In the genomic region with DNA sequence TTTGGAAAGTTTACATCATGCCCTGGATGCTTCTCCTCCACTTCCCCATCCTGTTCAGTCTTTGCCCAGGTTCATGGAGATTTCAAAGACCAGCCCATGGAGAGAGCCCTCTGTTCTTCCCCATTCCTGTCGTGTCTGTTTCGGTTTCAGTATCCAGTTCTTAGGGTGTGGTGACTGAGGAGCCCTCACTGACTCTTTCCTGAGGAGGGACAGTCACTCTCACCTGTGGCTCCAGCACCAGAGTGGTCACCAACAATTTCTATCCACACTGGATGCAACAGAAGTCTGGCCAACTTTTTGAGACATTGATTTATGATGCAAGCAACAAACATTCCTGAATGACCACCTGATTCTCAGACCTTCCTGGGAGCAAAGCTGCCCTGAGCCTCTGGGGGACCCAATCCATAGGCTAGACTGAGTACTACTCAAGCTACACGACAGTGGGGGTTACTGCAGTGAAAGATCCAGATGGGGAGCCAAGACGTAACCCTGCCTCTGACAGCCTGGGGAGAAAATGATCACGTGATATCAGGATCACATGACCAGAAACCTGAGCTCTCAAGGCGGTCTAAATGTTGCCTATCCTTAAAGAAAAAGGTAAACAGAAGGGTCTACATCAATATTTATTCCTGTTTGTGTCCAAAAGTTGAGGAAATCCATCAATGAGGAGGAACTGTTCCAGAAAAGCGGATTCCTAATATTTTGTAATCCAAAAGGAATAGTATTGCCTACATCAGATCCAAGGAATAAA, we compare ENCODE assay signal across 1 cellular context.
TF ChIP-seq lines count a peak whose summit lies in the region.

No MANE protein-coding gene starts in this region.

TF ChIP-seq in K562, 482 proteins besides CTCF, POLR2A, EP300 and RAD21 (continued from another document and continues in another):
- TF ChIP-seq, protein P1, sequence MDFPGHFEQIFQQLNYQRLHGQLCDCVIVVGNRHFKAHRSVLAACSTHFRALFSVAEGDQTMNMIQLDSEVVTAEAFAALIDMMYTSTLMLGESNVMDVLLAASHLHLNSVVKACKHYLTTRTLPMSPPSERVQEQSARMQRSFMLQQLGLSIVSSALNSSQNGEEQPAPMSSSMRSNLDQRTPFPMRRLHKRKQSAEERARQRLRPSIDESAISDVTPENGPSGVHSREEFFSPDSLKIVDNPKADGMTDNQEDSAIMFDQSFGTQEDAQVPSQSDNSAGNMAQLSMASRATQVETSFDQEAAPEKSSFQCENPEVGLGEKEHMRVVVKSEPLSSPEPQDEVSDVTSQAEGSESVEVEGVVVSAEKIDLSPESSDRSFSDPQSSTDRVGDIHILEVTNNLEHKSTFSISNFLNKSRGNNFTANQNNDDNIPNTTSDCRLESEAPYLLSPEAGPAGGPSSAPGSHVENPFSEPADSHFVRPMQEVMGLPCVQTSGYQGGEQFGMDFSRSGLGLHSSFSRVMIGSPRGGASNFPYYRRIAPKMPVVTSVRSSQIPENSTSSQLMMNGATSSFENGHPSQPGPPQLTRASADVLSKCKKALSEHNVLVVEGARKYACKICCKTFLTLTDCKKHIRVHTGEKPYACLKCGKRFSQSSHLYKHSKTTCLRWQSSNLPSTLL (IDR thresholded peaks at IDR 0.05) = no peak
- TF ChIP-seq, protein P2, sequence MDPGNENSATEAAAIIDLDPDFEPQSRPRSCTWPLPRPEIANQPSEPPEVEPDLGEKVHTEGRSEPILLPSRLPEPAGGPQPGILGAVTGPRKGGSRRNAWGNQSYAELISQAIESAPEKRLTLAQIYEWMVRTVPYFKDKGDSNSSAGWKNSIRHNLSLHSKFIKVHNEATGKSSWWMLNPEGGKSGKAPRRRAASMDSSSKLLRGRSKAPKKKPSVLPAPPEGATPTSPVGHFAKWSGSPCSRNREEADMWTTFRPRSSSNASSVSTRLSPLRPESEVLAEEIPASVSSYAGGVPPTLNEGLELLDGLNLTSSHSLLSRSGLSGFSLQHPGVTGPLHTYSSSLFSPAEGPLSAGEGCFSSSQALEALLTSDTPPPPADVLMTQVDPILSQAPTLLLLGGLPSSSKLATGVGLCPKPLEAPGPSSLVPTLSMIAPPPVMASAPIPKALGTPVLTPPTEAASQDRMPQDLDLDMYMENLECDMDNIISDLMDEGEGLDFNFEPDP (CRISPR knock-in tag; IDR thresholded peaks at IDR 0.05) = peak; percentile 68; the same call in 1 of the 2 replicates
- no peak for TF ChIP-seq MEF2D (tag; conservative IDR thresholded peaks at IDR 0.05; ENCODE audit: low read depth)
- no peak for TF ChIP-seq RBM17 (IDR thresholded peaks at IDR 0.05; ENCODE audit: borderline replicate concordance, low read depth, low read length)
- TF ChIP-seq, protein P3, sequence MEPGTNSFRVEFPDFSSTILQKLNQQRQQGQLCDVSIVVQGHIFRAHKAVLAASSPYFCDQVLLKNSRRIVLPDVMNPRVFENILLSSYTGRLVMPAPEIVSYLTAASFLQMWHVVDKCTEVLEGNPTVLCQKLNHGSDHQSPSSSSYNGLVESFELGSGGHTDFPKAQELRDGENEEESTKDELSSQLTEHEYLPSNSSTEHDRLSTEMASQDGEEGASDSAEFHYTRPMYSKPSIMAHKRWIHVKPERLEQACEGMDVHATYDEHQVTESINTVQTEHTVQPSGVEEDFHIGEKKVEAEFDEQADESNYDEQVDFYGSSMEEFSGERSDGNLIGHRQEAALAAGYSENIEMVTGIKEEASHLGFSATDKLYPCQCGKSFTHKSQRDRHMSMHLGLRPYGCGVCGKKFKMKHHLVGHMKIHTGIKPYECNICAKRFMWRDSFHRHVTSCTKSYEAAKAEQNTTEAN (CRISPR knock-in tag; IDR thresholded peaks at IDR 0.05) = no peak
- TF ChIP-seq ZNF551 (CRISPR knock-in tag; IDR thresholded peaks at IDR 0.05) = no peak
- no peak for TF ChIP-seq PRPF4 (IDR thresholded peaks at IDR 0.05; ENCODE audit: insufficient read depth, low read depth, low read length, poor library complexity, severe bottlenecking)
- TF ChIP-seq ZNF644 (tag; IDR thresholded peaks at IDR 0.05; ENCODE audit: low read depth) = no peak
- TF ChIP-seq ZNF696 (CRISPR knock-in tag; conservative IDR thresholded peaks at IDR 0.05) = 0 out of 2 replicates have a peak, but pooled peaks have one; percentile 24
- TF ChIP-seq POLR3A (IDR thresholded peaks at IDR 0.05; ENCODE audit: borderline replicate concordance, extremely low read depth, insufficient read depth, insufficient read length) = no peak
- TF ChIP-seq, protein P4, sequence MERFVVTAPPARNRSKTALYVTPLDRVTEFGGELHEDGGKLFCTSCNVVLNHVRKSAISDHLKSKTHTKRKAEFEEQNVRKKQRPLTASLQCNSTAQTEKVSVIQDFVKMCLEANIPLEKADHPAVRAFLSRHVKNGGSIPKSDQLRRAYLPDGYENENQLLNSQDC (CRISPR knock-in tag; IDR thresholded peaks at IDR 0.05) = peak; percentile 92
- TF ChIP-seq ZFP1 (CRISPR knock-in tag; IDR thresholded peaks at IDR 0.05) = peak; percentile 57
- TF ChIP-seq BHLHE40 (IDR thresholded peaks at IDR 0.05; ENCODE audit: low read length) = peak; percentile 88
- TF ChIP-seq, protein P5, sequence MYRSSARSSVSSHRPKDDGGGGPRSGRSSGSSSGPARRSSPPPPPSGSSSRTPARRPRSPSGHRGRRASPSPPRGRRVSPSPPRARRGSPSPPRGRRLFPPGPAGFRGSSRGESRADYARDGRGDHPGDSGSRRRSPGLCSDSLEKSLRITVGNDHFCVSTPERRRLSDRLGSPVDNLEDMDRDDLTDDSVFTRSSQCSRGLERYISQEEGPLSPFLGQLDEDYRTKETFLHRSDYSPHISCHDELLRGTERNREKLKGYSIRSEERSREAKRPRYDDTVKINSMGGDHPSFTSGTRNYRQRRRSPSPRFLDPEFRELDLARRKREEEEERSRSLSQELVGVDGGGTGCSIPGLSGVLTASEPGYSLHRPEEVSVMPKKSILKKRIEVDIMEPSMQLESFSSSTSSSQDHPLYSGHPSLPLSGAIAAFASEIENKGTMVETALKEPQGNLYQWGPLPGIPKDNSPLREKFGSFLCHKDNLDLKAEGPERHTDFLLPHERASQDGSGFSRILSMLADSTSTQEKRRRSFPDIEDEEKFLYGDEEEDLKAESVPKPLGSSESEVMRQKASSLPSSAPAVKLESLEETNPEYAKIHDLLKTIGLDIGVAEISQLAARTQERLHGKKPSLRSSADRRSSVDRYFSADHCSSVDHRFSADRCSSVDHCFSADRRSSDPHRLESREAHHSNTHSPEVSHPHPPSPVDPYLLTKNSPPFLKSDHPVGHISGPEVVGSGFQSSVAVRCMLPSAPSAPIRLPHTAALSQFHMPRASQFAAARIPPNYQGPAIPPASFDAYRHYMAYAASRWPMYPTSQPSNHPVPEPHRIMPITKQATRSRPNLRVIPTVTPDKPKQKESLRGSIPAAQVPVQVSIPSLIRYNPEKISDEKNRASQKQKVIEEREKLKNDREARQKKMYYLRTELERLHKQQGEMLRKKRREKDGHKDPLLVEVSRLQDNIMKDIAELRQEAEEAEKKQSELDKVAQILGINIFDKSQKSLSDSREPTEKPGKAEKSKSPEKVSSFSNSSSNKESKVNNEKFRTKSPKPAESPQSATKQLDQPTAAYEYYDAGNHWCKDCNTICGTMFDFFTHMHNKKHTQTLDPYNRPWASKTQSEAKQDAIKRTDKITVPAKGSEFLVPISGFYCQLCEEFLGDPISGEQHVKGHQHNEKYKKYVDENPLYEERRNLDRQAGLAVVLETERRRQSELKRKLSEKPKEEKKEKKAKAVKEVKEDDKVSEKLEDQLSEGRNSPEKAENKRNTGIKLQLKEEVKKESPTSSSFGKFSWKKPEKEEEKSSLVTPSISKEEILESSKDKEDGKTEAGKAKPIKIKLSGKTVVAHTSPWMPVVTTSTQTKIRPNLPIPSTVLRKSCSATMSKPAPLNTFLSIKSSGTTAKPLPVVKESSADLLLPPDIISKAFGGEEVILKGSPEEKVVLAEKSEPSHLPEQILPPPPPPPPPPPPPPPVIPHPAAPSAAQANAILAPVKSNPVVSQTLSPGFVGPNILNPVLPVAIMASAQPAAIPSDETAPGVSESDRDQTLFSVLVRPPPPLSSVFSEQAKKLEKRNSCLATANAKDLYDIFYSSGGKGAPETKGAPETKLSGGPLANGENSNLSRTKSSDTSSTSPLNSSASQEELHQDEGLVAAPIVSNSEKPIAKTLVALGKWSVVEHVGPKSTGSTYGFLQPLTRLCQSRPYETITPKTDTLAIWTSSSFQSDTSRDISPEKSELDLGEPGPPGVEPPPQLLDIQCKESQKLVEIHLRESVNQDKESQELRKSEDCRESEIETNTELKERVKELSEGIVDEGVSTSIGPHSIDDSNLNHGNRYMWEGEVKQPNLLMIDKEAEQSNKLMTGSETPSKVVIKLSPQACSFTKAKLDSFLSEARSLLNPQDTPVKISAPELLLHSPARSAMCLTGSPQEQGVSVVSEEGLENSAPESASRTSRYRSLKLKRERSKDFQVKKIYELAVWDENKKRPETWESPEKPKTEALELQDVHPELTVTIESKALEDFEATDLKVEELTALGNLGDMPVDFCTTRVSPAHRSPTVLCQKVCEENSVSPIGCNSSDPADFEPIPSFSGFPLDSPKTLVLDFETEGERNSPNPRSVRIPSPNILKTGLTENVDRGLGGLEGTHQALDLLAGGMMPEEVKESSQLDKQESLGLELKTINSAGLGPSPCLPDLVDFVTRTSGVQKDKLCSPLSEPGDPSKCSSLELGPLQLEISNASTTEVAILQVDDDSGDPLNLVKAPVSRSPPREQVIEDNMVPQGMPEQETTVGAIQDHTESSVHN (IDR thresholded peaks at IDR 0.05; ENCODE audit: borderline replicate concordance in 1 of 2, low read depth in 1 of 2) = no peak; a peak in 1 of 4 replicates
- no peak for TF ChIP-seq ZNF699 (CRISPR knock-in tag; IDR thresholded peaks at IDR 0.05; ENCODE audit: insufficient replicate concordance)
- TF ChIP-seq, protein P6, sequence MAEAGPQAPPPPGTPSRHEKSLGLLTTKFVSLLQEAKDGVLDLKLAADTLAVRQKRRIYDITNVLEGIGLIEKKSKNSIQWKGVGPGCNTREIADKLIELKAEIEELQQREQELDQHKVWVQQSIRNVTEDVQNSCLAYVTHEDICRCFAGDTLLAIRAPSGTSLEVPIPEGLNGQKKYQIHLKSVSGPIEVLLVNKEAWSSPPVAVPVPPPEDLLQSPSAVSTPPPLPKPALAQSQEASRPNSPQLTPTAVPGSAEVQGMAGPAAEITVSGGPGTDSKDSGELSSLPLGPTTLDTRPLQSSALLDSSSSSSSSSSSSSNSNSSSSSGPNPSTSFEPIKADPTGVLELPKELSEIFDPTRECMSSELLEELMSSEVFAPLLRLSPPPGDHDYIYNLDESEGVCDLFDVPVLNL (CRISPR knock-in tag; IDR thresholded peaks at IDR 0.05; ENCODE audit: low read depth) = 0 out of 2 replicates have a peak, but pooled peaks have one; percentile 27
- no peak for TF ChIP-seq ZFP36 (IDR thresholded peaks at IDR 0.05; ENCODE audit: low read depth, low read length, partially characterized antibody)
- TF ChIP-seq, protein P7, sequence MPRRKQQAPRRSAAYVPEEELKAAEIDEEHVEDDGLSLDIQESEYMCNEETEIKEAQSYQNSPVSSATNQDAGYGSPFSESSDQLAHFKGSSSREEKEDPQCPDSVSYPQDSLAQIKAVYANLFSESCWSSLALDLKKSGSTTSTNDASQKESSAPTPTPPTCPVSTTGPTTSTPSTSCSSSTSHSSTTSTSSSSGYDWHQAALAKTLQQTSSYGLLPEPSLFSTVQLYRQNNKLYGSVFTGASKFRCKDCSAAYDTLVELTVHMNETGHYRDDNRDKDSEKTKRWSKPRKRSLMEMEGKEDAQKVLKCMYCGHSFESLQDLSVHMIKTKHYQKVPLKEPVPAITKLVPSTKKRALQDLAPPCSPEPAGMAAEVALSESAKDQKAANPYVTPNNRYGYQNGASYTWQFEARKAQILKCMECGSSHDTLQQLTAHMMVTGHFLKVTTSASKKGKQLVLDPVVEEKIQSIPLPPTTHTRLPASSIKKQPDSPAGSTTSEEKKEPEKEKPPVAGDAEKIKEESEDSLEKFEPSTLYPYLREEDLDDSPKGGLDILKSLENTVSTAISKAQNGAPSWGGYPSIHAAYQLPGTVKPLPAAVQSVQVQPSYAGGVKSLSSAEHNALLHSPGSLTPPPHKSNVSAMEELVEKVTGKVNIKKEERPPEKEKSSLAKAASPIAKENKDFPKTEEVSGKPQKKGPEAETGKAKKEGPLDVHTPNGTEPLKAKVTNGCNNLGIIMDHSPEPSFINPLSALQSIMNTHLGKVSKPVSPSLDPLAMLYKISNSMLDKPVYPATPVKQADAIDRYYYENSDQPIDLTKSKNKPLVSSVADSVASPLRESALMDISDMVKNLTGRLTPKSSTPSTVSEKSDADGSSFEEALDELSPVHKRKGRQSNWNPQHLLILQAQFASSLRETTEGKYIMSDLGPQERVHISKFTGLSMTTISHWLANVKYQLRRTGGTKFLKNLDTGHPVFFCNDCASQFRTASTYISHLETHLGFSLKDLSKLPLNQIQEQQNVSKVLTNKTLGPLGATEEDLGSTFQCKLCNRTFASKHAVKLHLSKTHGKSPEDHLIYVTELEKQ (CRISPR knock-in tag; IDR thresholded peaks at IDR 0.05) = peak; percentile 86
- no peak for TF ChIP-seq CREB1 (IDR thresholded peaks at IDR 0.05)
- TF ChIP-seq CREB1 (CRISPR knock-in tag; IDR thresholded peaks at IDR 0.05) = peak; percentile 43; the same call in 1 of the 2 replicates
- TF ChIP-seq CCAR2 (IDR thresholded peaks at IDR 0.05; ENCODE audit: low read depth, low read length) = no peak
- TF ChIP-seq NCOA2 (IDR thresholded peaks at IDR 0.05; ENCODE audit: partially characterized antibody in 2 of 2) = no peak
- no peak for TF ChIP-seq CHD1 (IDR thresholded peaks at IDR 0.05; ENCODE audit: low read length)
- TF ChIP-seq NR1H2 (CRISPR knock-in tag; IDR thresholded peaks at IDR 0.05) = no peak
- 0 out of 2 replicates have a peak, but pooled peaks have one; percentile 65 for TF ChIP-seq NR2C2 (CRISPR knock-in tag; IDR thresholded peaks at IDR 0.05)
- TF ChIP-seq NR2C2 (tag; IDR thresholded peaks at IDR 0.05) = peak; percentile 83
- peak in 1 of 2 experiments; percentile 95; a peak in 2 of 4 replicates for TF ChIP-seq SIN3A (IDR thresholded peaks at IDR 0.05; ENCODE audit: borderline replicate concordance in 2 of 2, control insufficient read depth in 1 of 2, low read depth in 2 of 2, low read length in 2 of 2)
- TF ChIP-seq ZBED1 (IDR thresholded peaks at IDR 0.05) = no peak
- TF ChIP-seq, protein P8, sequence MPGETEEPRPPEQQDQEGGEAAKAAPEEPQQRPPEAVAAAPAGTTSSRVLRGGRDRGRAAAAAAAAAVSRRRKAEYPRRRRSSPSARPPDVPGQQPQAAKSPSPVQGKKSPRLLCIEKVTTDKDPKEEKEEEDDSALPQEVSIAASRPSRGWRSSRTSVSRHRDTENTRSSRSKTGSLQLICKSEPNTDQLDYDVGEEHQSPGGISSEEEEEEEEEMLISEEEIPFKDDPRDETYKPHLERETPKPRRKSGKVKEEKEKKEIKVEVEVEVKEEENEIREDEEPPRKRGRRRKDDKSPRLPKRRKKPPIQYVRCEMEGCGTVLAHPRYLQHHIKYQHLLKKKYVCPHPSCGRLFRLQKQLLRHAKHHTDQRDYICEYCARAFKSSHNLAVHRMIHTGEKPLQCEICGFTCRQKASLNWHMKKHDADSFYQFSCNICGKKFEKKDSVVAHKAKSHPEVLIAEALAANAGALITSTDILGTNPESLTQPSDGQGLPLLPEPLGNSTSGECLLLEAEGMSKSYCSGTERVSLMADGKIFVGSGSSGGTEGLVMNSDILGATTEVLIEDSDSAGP (CRISPR knock-in tag; IDR thresholded peaks at IDR 0.05) = peak; percentile 90
- TF ChIP-seq ESRRB (CRISPR knock-in tag; IDR thresholded peaks at IDR 0.05; ENCODE audit: borderline replicate concordance) = peak; percentile 79
- TF ChIP-seq SRSF7 (optimal IDR thresholded peaks at IDR 0.05; ENCODE audit: low read depth, low read length) = no peak
- no peak for TF ChIP-seq ARHGAP35 (IDR thresholded peaks at IDR 0.05; ENCODE audit: partially characterized antibody)
- no peak for TF ChIP-seq MCM7 (IDR thresholded peaks at IDR 0.05)
